Comparison of ENCODE assay signal across 11 cellular contexts in the genomic region with DNA sequence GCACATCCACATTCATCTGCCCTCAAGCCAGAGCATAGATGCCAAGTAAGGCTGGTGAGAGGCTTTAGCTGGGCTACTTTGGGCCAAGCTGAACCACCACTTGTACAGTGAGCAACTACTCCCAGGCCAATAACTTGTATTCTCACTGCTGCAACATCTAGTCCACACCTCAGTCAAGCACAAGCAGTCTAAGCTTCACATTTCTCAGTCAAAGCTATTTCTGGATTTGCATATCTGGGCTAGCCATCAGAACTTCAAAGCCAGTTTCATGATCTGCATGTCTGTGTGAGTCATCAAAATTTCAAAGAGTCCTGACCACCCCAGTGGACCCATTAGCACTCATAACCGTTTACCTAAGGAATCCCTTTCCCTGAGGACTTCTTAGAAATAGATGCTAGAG.
DNase-seq lines count a peak whose midpoint lies in the region; ATAC-seq and TF ChIP-seq lines count a peak whose summit lies in the region.
"Had no signal": no experiment of that assay in that cellular context is flagged by ENCODE, and none has a peak within 500 bp of the region (broad histone marks: within the 10 kb centered on the region; RNA-seq: fewer than 3 reads in every experiment).

No MANE protein-coding gene starts in this region.

- no peak overlapping the region for H3K9ac ChIP-seq in rectal smooth muscle tissue (ENCODE audit: low read length)

- no peaks in the 10 kb centered on the region for H3K9me3 ChIP-seq in upper lobe of left lung

- H3K4me1 ChIP-seq in rectal smooth muscle tissue (ENCODE audit: control insufficient read depth, insufficient read depth, low read length) (peaks cover 3% of the 10 kb centered on the region), upper lobe of left lung (no peaks in the 10 kb centered on the region)

- CTCF ChIA-PET in RWPE1 (lab: Yijun Ruan, JAX) = interaction anchor here (2.3 kb wide), 1 partner anchor 8 kb away, joined by 8 read pairs; no protein-coding TSS in a partner anchor

- WGBS in upper lobe of left lung, 2 donors = 65 to 84% methylated on average over 1 of the region's 1 CpG

- no peak for TF ChIP-seq EP300 in upper lobe of left lung (IDR thresholded peaks at IDR 0.05)

- no peak for TF ChIP-seq POLR2A in upper lobe of left lung (IDR thresholded peaks at IDR 0.05)

- H3K36me3 ChIP-seq in rectal smooth muscle tissue (ENCODE audit: control insufficient read depth, insufficient read depth, low read length) = peaks cover 5% of the 10 kb centered on the region
- peaks cover 0 to 45% (median 19%) of the 10 kb centered on the region in 4 donors for H3K36me3 ChIP-seq in upper lobe of left lung

- ATAC-seq in GM19397 (IDR thresholded peaks at IDR 0.05; ENCODE audit: unreplicated experiment) (peak; percentile 62), HG03439 (IDR thresholded peaks at IDR 0.05; ENCODE audit: unreplicated experiment) (peak; percentile 87), upper lobe of left lung (ENCODE audit: low FRiP score in 2 of 2) (no peak)

- H3K4me3 ChIP-seq in choroid plexus epithelial cell (ENCODE audit: low read depth, low read length) = no peak overlapping the region
- H3K4me3 ChIP-seq in rectal smooth muscle tissue (ENCODE audit: low read length) = no peak overlapping the region
- no peak overlapping the region for H3K4me3 ChIP-seq in upper lobe of left lung

- TF ChIP-seq CTCF in choroid plexus epithelial cell (conservative IDR thresholded peaks at IDR 0.05; ENCODE audit: low read depth, low read length) = no peak
- TF ChIP-seq CTCF in RWPE1 (conservative IDR thresholded peaks at IDR 0.05; ENCODE audit: low read depth) = no peak
- TF ChIP-seq CTCF in upper lobe of left lung (IDR thresholded peaks at IDR 0.05) = no peak

- POLR2A ChIA-PET in RWPE1 (lab: Yijun Ruan, JAX; ENCODE audit: low non-redundant PET) = no interaction called here

- no peaks in the 10 kb centered on the region for H3K27me3 ChIP-seq in rectal smooth muscle tissue (ENCODE audit: control insufficient read depth, insufficient read depth, low read length)
- H3K27me3 ChIP-seq in upper lobe of left lung = no peaks in the 10 kb centered on the region

- H3K27ac ChIP-seq in rectal smooth muscle tissue (ENCODE audit: low read depth, low read length) (peak overlapping the region; percentile 3), RWPE1 (no peak overlapping the region), upper lobe of left lung (no peak overlapping the region)

- DNase-seq in choroid plexus epithelial cell (ENCODE audit: low read depth) (peak; percentile 76), RWPE1 (ENCODE audit: low spot score) (no peak), GF-D8 (lab: John Stamatoyannopoulos, UW) (no peak), upper lobe of left lung (no peak), HPDE6-E6E7 (ENCODE audit: extremely low spot score) (no peak)
- DNase-seq: occipital lobe; stimulated activated CD8-positive, alpha-beta memory T cell treated with anti-CD3 and anti-CD28 coated beads, Interleukin-4, amount 100 ng/mL, for 48 hours; T1000 had no signal

Comparison
In these comparisons a context has a peak if more than half of its experiments do, and no peak if none do; other contexts are left out.
1. ATAC-seq: peak in GM19397 (single experiment) and HG03439 (single experiment); none in upper lobe of left lung (0 of 2).